In genomic region chr7:64463636-64464375, GRCh38 we compare ENCODE assay signal across 9 cellular contexts.
DNase-seq lines count a peak whose midpoint lies in the region; ATAC-seq and TF ChIP-seq lines count a peak whose summit lies in the region.
"Had no signal": no experiment of that assay in that cellular context is flagged by ENCODE, and none has a peak within 500 bp of the region (broad histone marks: within the 10 kb centered on the region; RNA-seq: fewer than 3 reads in every experiment).

No MANE protein-coding gene starts in this region.

- peak overlapping the region; percentile 16 to 78 (median 54) for H3K4me3 Mint-ChIP-seq in naive thymus-derived CD8-positive, alpha-beta T cell

- peak overlapping the region in 2 of 10 donors; percentile 33 to 56 for H3K27ac Mint-ChIP-seq in naive thymus-derived CD8-positive, alpha-beta T cell

- no peaks in the 10 kb centered on the region for H3K4me1 ChIP-seq in RWPE2 (ENCODE audit: insufficient read depth, poor library complexity, severe bottlenecking)

- peaks cover 3 to 26% (median 9%) of the 10 kb centered on the region in 3 donors for H3K36me3 Mint-ChIP-seq in naive thymus-derived CD8-positive, alpha-beta T cell

- peaks cover 0 to 62% (median 23%) of the 10 kb centered on the region in 9 donors for H3K9me3 Mint-ChIP-seq in naive thymus-derived CD8-positive, alpha-beta T cell

- ATAC-seq in RWPE2 (ENCODE audit: low read depth) (no peak), HG02678 (IDR thresholded peaks at IDR 0.05; ENCODE audit: unreplicated experiment) (no peak), GM21737 (IDR thresholded peaks at IDR 0.05; ENCODE audit: unreplicated experiment) (no peak)
- peak; percentile 87 to 92 for ATAC-seq in naive thymus-derived CD8-positive, alpha-beta T cell

- H3K4me1 Mint-ChIP-seq in naive thymus-derived CD8-positive, alpha-beta T cell = no peaks in the 10 kb centered on the region

- no peaks in the 10 kb centered on the region for H3K36me3 ChIP-seq in RWPE2 (ENCODE audit: low read depth)

- no peak overlapping the region for H3K4me3 ChIP-seq in GM12865 (ENCODE audit: low read depth, low read length)
- no peak overlapping the region for H3K4me3 ChIP-seq in RWPE2 (ENCODE audit: severe bottlenecking)
- H3K4me3 ChIP-seq in epithelial cell of esophagus (ENCODE audit: low read length) = no peak overlapping the region

- H3K27me3 ChIP-seq in RWPE2 (ENCODE audit: insufficient read depth, poor library complexity, severe bottlenecking) = no peaks in the 10 kb centered on the region

- POLR2A ChIA-PET in naive thymus-derived CD8-positive, alpha-beta T cell (lab: Charles Lee) = no interaction called here

- no peak overlapping the region for H3K27ac ChIP-seq in RWPE2 (ENCODE audit: poor library complexity, severe bottlenecking)
- H3K27ac ChIP-seq: epithelial cell of prostate had no signal

- no peaks in the 10 kb centered on the region for H3K9me3 ChIP-seq in RWPE2 (ENCODE audit: severe bottlenecking)

- TF ChIP-seq CTCF in GM12865 (IDR thresholded peaks at IDR 0.05; ENCODE audit: insufficient read depth, low read depth, low read length, missing control alignments) = no peak
- no peak for TF ChIP-seq CTCF in RWPE2 (IDR thresholded peaks at IDR 0.05; ENCODE audit: poor library complexity, severe bottlenecking)
- TF ChIP-seq CTCF in epithelial cell of esophagus (IDR thresholded peaks at IDR 0.05; ENCODE audit: insufficient read depth, low read depth, low read length, missing control alignments) = no peak

- DNase-seq in GM12865 (ENCODE audit: low read depth) (peak; percentile 1), RWPE2 (ENCODE audit: low spot score) (peak; percentile 38), epithelial cell of esophagus (ENCODE audit: low read depth) (peak; percentile 3), DMS153 treated with DMSO at 0.1 percent for 48 hours (lab: John Stamatoyannopoulos, UW; ENCODE audit: unreplicated experiment) (no peak), DMS 273 (lab: John Stamatoyannopoulos, UW; ENCODE audit: unreplicated experiment) (no peak)
- peak in 7 of 10 donors; percentile 5 to 65 (median 31) for DNase-seq in naive thymus-derived CD8-positive, alpha-beta T cell

- H3K27me3 Mint-ChIP-seq in naive thymus-derived CD8-positive, alpha-beta T cell = peaks cover 0 to 9% (median 2%) of the 10 kb centered on the region in 5 donors

Comparison
In these comparisons a context has a peak if more than half of its experiments do, and no peak if none do; other contexts are left out.
1. DNase-seq: peak in GM12865 (single experiment), RWPE2 (single experiment), epithelial cell of esophagus (single experiment) and naive thymus-derived CD8-positive, alpha-beta T cell (7 of 10); none in DMS153 treated with DMSO at 0.1 percent for 48 hours (single experiment) and DMS 273 (single experiment).
2. ATAC-seq: peak in naive thymus-derived CD8-positive, alpha-beta T cell (2 of 2); none in RWPE2 (single experiment), HG02678 (single experiment) and GM21737 (single experiment).